In genomic region chr7:124322561-124322960, GRCh38 we compare ENCODE assay signal across 20 cellular contexts.
"Had no signal": no experiment of that assay in that cellular context is flagged by ENCODE, and none has a peak within 500 bp of the region (broad histone marks: within the 10 kb centered on the region; RNA-seq: fewer than 3 reads in every experiment).

No MANE protein-coding gene starts in this region.

- H3K27me3 ChIP-seq: adrenal gland, ascending aorta, brain microvascular endothelial cell, colonic mucosa, dorsolateral prefrontal cortex, esophagus squamous epithelium, heart left ventricle, pancreas, tibial artery had no signal

- H3K36me3 ChIP-seq: adrenal gland, ascending aorta, brain microvascular endothelial cell, colonic mucosa, esophagus squamous epithelium, heart left ventricle, pancreas, tibial artery had no signal

- H3K4me3 ChIP-seq: adrenal gland, ascending aorta, colonic mucosa, dorsolateral prefrontal cortex, esophagus squamous epithelium, heart left ventricle, mucosa of descending colon, pancreas, tibial artery had no signal

- H3K27ac ChIP-seq: adrenal gland, ascending aorta, brain microvascular endothelial cell, colonic mucosa, dorsolateral prefrontal cortex, esophagus squamous epithelium, heart left ventricle, pancreas, tibial artery had no signal

- H3K9me3 ChIP-seq: adrenal gland, ascending aorta, colonic mucosa, esophagus squamous epithelium, heart left ventricle, mucosa of descending colon, pancreas, tibial artery had no signal

- H3K4me1 ChIP-seq: adrenal gland, ascending aorta, colonic mucosa, esophagus squamous epithelium, heart left ventricle, pancreas, tibial artery had no signal

- DNase-seq: activated CD8-positive, alpha-beta memory T cell treated with anti-CD3 and anti-CD28 coated beads, Interleukin-2, amount 50 U/mL, for 4 hours; activated naive CD4-positive, alpha-beta T cell; activated T-cell treated with anti-CD3 and anti-CD28 coated beads, Interleukin-2, amount 50 U/mL, for 24 hours; adrenal gland; brain microvascular endothelial cell; colonic mucosa; dorsolateral prefrontal cortex; esophagus squamous epithelium; heart left ventricle; islet precursor cell; left colon; mesenchymal stem cell; mucosa of descending colon; nephron progenitor cell; pancreas; right cardiac atrium; stimulated activated naive CD8-positive, alpha-beta T cell treated with anti-CD3 and anti-CD28 coated beads, Interleukin-15, amount 100 ng/mL, for 72 hours; tibial artery had no signal

- ATAC-seq: heart left ventricle; left colon; mucosa of descending colon; pancreas; right cardiac atrium; stimulated activated naive CD8-positive, alpha-beta T cell treated with anti-CD3 and anti-CD28 coated beads, Interleukin-15, amount 100 ng/mL, for 72 hours; WTC11 had no signal
